In the genomic region with DNA sequence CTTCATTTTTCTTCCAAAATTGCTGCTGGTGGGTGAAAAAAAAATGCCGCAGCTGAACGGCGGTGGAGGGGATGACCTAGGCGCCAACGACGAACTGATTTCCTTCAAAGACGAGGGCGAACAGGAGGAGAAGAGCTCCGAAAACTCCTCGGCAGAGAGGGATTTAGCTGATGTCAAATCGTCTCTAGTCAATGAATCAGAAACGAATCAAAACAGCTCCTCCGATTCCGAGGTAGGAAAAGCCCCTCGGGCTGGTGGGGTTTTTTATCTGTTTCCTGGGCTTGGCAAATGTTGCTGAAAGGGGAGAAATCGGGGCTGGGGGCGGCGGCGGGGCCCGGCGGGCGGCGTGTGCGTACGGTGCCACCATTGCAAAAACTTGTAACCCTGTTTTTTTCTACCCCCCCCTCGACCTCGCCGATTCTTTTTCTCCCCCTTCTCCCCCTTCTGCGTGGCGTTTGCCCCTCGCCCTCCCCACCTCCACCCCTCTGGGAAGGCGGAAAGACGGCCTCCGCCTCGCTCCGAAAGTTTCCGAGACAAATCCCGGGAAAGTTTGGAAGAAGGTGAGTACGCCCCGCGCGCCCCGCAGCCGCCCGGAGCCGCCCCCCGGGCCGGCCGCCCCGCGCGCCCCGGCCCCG, we compare ENCODE assay signal across 8 cellular contexts. TPM values are rescaled to one million over a fixed set of nuclear protein-coding genes. Genes with fewer than 3 reads are reported as not detected.
DNase-seq lines count a peak whose midpoint lies in the region; ATAC-seq and TF ChIP-seq lines count a peak whose summit lies in the region.

No MANE protein-coding gene starts in this region.

- DNase-seq in NCI-H2227 (lab: John Stamatoyannopoulos, UW; ENCODE audit: unreplicated experiment) (peak; percentile 7), NCI-H2227 treated with DMSO at 0.1 percent for 48 hours (lab: John Stamatoyannopoulos, UW) (no peak), RPMI8226 (peak; percentile 18), kidney tubule cell (ENCODE audit: low spot score) (peak; percentile 55)
- DNase-seq in stimulated activated CD8-positive, alpha-beta memory T cell treated with anti-CD3 and anti-CD28 coated beads, Interleukin-4, amount 100 ng/mL, for 48 hours, result peak; percentile 31

- H3K4me3 Mint-ChIP-seq in brain, result peak overlapping the region; percentile 92 to 99 (median 98)

- peak overlapping the region; percentile 91 to 99 (median 97) for H3K27ac Mint-ChIP-seq in brain

- peaks cover 55% of the 10 kb centered on the region for H3K4me1 Mint-ChIP-seq in brain

- no peak for ATAC-seq in HG02852 (IDR thresholded peaks at IDR 0.05; ENCODE audit: unreplicated experiment)
- no peak for ATAC-seq in GM19397 (IDR thresholded peaks at IDR 0.05; ENCODE audit: unreplicated experiment)

- peaks cover 0 to 7% (median 0%) of the 10 kb centered on the region in 5 experiments for H3K9me3 Mint-ChIP-seq in brain

- H3K36me3 Mint-ChIP-seq in brain, result no peaks in the 10 kb centered on the region

- H3K27me3 Mint-ChIP-seq in brain, result peaks cover 46% of the 10 kb centered on the region

- TF ChIP-seq CTCF in brain (conservative IDR thresholded peaks at IDR 0.05), result no peak

RNA-seq across cellular contexts. Expression of a gene that starts 0.8 kb away (rescaled TPM):
- polyA plus RNA-seq in brain (ENCODE audit: insufficient read depth, low read depth, low replicate concordance), result 6.1 TPM
